ENCODE assay signal across 1 cellular context in the genomic region with DNA sequence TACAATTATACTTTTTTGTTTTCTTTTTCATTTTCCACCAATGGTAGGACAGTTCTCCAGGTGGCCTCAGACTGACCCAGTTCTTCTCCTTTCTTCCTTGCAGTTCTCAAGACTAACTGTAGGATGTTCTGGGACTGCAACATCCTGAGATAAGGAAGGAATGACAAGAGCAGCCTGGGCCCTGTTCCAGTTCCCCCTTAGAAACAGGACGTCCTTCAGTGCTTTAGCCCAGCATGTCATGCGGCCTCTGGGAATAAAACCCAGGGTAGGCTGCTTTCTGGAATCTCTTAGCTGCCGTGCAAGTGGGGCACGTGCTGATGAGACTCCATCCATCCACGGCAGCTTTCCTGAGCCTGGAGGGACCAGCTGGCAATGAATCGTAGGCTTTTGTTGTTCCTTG.
TF ChIP-seq lines count a peak whose summit lies in the region.

No MANE protein-coding gene starts in this region.

TF ChIP-seq in GM23338, 12 proteins besides CTCF, POLR2A, EP300 and RAD21:
- TF ChIP-seq, protein P1, sequence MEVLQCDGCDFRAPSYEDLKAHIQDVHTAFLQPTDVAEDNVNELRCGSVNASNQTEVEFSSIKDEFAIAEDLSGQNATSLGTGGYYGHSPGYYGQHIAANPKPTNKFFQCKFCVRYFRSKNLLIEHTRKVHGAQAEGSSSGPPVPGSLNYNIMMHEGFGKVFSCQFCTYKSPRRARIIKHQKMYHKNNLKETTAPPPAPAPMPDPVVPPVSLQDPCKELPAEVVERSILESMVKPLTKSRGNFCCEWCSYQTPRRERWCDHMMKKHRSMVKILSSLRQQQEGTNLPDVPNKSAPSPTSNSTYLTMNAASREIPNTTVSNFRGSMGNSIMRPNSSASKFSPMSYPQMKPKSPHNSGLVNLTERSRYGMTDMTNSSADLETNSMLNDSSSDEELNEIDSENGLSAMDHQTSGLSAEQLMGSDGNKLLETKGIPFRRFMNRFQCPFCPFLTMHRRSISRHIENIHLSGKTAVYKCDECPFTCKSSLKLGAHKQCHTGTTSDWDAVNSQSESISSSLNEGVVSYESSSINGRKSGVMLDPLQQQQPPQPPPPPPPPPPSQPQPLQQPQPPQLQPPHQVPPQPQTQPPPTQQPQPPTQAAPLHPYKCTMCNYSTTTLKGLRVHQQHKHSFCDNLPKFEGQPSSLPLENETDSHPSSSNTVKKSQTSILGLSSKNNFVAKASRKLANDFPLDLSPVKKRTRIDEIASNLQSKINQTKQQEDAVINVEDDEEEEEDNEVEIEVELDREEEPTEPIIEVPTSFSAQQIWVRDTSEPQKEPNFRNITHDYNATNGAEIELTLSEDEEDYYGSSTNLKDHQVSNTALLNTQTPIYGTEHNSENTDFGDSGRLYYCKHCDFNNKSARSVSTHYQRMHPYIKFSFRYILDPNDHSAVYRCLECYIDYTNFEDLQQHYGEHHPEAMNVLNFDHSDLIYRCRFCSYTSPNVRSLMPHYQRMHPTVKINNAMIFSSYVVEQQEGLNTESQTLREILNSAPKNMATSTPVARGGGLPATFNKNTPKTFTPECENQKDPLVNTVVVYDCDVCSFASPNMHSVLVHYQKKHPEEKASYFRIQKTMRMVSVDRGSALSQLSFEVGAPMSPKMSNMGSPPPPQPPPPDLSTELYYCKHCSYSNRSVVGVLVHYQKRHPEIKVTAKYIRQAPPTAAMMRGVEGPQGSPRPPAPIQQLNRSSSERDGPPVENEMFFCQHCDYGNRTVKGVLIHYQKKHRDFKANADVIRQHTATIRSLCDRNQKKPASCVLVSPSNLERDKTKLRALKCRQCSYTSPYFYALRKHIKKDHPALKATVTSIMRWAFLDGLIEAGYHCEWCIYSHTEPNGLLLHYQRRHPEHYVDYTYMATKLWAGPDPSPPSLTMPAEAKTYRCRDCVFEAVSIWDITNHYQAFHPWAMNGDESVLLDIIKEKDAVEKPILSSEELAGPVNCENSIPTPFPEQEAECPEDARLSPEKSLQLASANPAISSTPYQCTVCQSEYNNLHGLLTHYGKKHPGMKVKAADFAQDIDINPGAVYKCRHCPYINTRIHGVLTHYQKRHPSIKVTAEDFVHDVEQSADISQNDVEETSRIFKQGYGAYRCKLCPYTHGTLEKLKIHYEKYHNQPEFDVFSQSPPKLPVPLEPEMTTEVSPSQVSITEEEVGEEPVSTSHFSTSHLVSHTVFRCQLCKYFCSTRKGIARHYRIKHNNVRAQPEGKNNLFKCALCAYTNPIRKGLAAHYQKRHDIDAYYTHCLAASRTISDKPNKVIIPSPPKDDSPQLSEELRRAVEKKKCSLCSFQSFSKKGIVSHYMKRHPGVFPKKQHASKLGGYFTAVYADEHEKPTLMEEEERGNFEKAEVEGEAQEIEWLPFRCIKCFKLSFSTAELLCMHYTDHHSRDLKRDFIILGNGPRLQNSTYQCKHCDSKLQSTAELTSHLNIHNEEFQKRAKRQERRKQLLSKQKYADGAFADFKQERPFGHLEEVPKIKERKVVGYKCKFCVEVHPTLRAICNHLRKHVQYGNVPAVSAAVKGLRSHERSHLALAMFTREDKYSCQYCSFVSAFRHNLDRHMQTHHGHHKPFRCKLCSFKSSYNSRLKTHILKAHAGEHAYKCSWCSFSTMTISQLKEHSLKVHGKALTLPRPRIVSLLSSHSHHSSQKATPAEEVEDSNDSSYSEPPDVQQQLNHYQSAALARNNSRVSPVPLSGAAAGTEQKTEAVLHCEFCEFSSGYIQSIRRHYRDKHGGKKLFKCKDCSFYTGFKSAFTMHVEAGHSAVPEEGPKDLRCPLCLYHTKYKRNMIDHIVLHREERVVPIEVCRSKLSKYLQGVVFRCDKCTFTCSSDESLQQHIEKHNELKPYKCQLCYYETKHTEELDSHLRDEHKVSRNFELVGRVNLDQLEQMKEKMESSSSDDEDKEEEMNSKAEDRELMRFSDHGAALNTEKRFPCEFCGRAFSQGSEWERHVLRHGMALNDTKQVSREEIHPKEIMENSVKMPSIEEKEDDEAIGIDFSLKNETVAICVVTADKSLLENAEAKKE (CRISPR knock-in tag; IDR thresholded peaks at IDR 0.05), result peak; percentile 56; the same call in 1 of the 2 replicates
- TF ChIP-seq JUNB (IDR thresholded peaks at IDR 0.05; ENCODE audit: unreplicated experiment), result no peak
